ENCODE assay signal across 8 cellular contexts in the genomic region with DNA sequence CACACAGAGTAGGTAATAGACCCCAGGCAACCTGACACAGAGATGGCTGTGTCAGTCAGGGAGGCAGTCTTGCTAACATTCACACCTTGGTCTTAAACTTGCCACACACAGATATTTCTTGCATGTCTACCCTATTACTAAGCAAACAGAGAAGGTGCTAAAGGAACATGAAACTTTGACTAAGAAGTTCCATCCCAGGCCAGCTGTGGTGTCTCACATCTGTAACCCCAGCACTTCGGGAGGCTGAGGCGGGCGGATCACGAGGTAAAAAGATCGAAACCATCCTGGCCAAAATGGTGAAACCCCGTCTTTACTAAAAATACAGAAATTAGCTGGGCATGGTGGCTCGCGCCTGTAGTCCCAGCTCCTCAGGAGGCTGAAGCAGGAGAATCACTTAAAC.
DNase-seq lines count a peak whose midpoint lies in the region; ATAC-seq and TF ChIP-seq lines count a peak whose summit lies in the region.

No MANE protein-coding gene starts in this region.

- ATAC-seq in GM18870 (IDR thresholded peaks at IDR 0.05; ENCODE audit: unreplicated experiment) (peak; percentile 92), HG02852 (IDR thresholded peaks at IDR 0.05; ENCODE audit: unreplicated experiment) (peak; percentile 95)

- DNase-seq in activated CD4-positive, CD25-positive, alpha-beta regulatory T cell treated with anti-CD3 and anti-CD28 coated beads, Interleukin-2, amount 50 U/mL, for 72 hours = peak; percentile 42
- DNase-seq in stimulated activated CD4-positive, alpha-beta T cell treated with anti-CD3 and anti-CD28 coated beads, Interleukin-15, amount 100 ng/mL, for 24 hours = peak; percentile 82
- DNase-seq in DMS 273 treated with DMSO at 0.1 percent for 48 hours (lab: John Stamatoyannopoulos, UW) (no peak), NCI-H1417 treated with DMSO at 0.1 percent for 48 hours (lab: John Stamatoyannopoulos, UW) (no peak), DMS114 treated with DMSO at 0.1 percent for 48 hours (lab: John Stamatoyannopoulos, UW; ENCODE audit: unreplicated experiment) (no peak), foreskin fibroblast (no peak)

- H3K4me3 ChIP-seq in foreskin fibroblast (ENCODE audit: low read depth in 1 of 2, low read length in 2 of 2) = no peak overlapping the region

- TF ChIP-seq CTCF in foreskin fibroblast (IDR thresholded peaks at IDR 0.05; ENCODE audit: low read depth, low read length) = no peak

Comparison
In these comparisons a context has a peak if more than half of its experiments do, and no peak if none do; other contexts are left out.
1. DNase-seq: peak in activated CD4-positive, CD25-positive, alpha-beta regulatory T cell treated with anti-CD3 and anti-CD28 coated beads, Interleukin-2, amount 50 U/mL, for 72 hours (single experiment) and stimulated activated CD4-positive, alpha-beta T cell treated with anti-CD3 and anti-CD28 coated beads, Interleukin-15, amount 100 ng/mL, for 24 hours (single experiment); none in DMS 273 treated with DMSO at 0.1 percent for 48 hours (single experiment), NCI-H1417 treated with DMSO at 0.1 percent for 48 hours (single experiment), DMS114 treated with DMSO at 0.1 percent for 48 hours (single experiment) and foreskin fibroblast (0 of 2).